ENCODE assay signal across 1 cellular context in the genomic region with DNA sequence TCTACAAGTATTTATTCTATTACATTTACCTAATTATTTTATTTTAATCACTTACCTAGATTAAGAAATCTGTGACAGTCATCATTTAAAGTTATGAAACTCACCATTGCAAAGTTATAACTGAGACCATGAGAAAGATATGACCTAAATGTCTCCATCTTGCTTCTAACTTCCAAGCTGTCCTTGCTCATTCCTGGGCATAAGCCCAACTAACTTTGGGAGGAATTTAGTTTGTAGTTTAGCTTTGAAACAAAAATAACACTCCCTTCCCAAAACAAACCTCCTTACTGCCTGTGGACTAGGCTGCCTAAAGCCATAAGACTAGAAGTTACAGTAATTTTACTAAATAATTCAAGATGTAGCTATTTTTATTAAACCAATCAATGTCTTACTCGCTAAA.
TF ChIP-seq lines count a peak whose summit lies in the region.

No MANE protein-coding gene starts in this region.

TF ChIP-seq in IMR-90, 13 proteins besides CTCF, POLR2A, EP300 and RAD21 (continued from another document):
- TF ChIP-seq, protein P1, sequence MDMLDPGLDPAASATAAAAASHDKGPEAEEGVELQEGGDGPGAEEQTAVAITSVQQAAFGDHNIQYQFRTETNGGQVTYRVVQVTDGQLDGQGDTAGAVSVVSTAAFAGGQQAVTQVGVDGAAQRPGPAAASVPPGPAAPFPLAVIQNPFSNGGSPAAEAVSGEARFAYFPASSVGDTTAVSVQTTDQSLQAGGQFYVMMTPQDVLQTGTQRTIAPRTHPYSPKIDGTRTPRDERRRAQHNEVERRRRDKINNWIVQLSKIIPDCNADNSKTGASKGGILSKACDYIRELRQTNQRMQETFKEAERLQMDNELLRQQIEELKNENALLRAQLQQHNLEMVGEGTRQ (IDR thresholded peaks at IDR 0.05; ENCODE audit: low read depth, low read length), result no peak
- TF ChIP-seq MAZ (IDR thresholded peaks at IDR 0.05; ENCODE audit: borderline replicate concordance, low read depth, low read length), result no peak
- TF ChIP-seq RFX5 (IDR thresholded peaks at IDR 0.05; ENCODE audit: low read depth, low read length), result no peak
- no peak for TF ChIP-seq CHD1 (IDR thresholded peaks at IDR 0.05; ENCODE audit: low read depth, low read length)
- no peak for TF ChIP-seq BHLHE40 (IDR thresholded peaks at IDR 0.05; ENCODE audit: low read depth, low read length)
- TF ChIP-seq RCOR1 (IDR thresholded peaks at IDR 0.05; ENCODE audit: insufficient replicate concordance, low read length), result no peak
- TF ChIP-seq FOS (IDR thresholded peaks at IDR 0.05; ENCODE audit: low read depth, low read length), result no peak
- no peak for TF ChIP-seq MAFK (IDR thresholded peaks at IDR 0.05; ENCODE audit: low read depth, low read length)
- no peak for TF ChIP-seq ELK1 (IDR thresholded peaks at IDR 0.05; ENCODE audit: borderline replicate concordance, low read depth, low read length)
- no peak for TF ChIP-seq MXI1 (IDR thresholded peaks at IDR 0.05; ENCODE audit: borderline replicate concordance, low read depth, low read length)
- TF ChIP-seq SMC3 (IDR thresholded peaks at IDR 0.05; ENCODE audit: low read depth, low read length), result no peak
- TF ChIP-seq CEBPB (IDR thresholded peaks at IDR 0.05; ENCODE audit: low read depth, low read length), result no peak
